14 cellular contexts compared by ENCODE assay signal in genomic region chr7:48634116-48634632, GRCh38.
"Had no signal": no experiment of that assay in that cellular context is flagged by ENCODE, and none has a peak within 500 bp of the region (broad histone marks: within the 10 kb centered on the region; RNA-seq: fewer than 3 reads in every experiment).

No MANE protein-coding gene starts in this region.

- H3K27me3 ChIP-seq: esophagus squamous epithelium, heart right ventricle, stomach had no signal

- H3K4me3 ChIP-seq: esophagus squamous epithelium, heart right ventricle, stomach had no signal

- DNase-seq: activated CD4-positive, alpha-beta T cell treated with anti-CD3 and anti-CD28 coated beads, Interleukin-2, amount 50 U/mL, for 48 hours; activated T-cell treated with anti-CD3 and anti-CD28 coated beads, Interleukin-2, amount 50 U/mL, for 48 hours; anterior cingulate cortex; caudate nucleus; effector memory CD8-positive, alpha-beta T cell; esophagus squamous epithelium; heart right ventricle; left ventricle myocardium superior; stomach had no signal

- ATAC-seq: activated CD4-positive, CD25-positive, alpha-beta regulatory T cell treated with anti-CD3 and anti-CD28 coated beads, Interleukin-2, amount 50 U/mL, for 24 hours; effector memory CD8-positive, alpha-beta T cell; heart right ventricle; left ventricle myocardium superior had no signal

- H3K36me3 ChIP-seq: esophagus squamous epithelium, heart right ventricle, stomach had no signal

- H3K36me3 Mint-ChIP-seq: brain, type B pancreatic cell had no signal

- H3K4me3 Mint-ChIP-seq: brain; effector memory CD8-positive, alpha-beta T cell; neural crest cell; type B pancreatic cell had no signal

- H3K27ac Mint-ChIP-seq: brain; effector memory CD8-positive, alpha-beta T cell; progenitor cell of endocrine pancreas; type B pancreatic cell had no signal

- H3K4me1 ChIP-seq: stomach had no signal

- H3K27me3 Mint-ChIP-seq: effector memory CD8-positive, alpha-beta T cell; progenitor cell of endocrine pancreas; type B pancreatic cell had no signal

- H3K9me3 ChIP-seq: esophagus squamous epithelium, heart right ventricle had no signal

- H3K27ac ChIP-seq: esophagus squamous epithelium, heart right ventricle, stomach had no signal

- H3K9me3 Mint-ChIP-seq: type B pancreatic cell had no signal
